Comparison of ENCODE assay signal across 33 cellular contexts in genomic region chr10:120406380-120406779, GRCh38. TPM values are rescaled to one million over a fixed set of nuclear protein-coding genes. Genes with fewer than 3 reads are reported as not detected.
"Had no signal": no experiment of that assay in that cellular context is flagged by ENCODE, and none has a peak within 500 bp of the region (broad histone marks: within the 10 kb centered on the region; RNA-seq: fewer than 3 reads in every experiment).

No MANE protein-coding gene starts in this region.

- H3K9me3 ChIP-seq: esophagus muscularis mucosa, gastroesophageal sphincter, heart right ventricle had no signal

- H3K36me3 ChIP-seq: brain microvascular endothelial cell, esophagus muscularis mucosa, gastroesophageal sphincter, heart right ventricle had no signal

- H3K4me3 ChIP-seq: esophagus muscularis mucosa, gastroesophageal sphincter, heart right ventricle had no signal

- DNase-seq: activated CD4-positive, alpha-beta memory T cell treated with anti-CD3 and anti-CD28 coated beads for 36 hours; activated CD4-positive, alpha-beta T cell treated with anti-CD3 and anti-CD28 coated beads for 36 hours; activated CD4-positive, alpha-beta T cell treated with anti-CD3 and anti-CD28 coated beads, Interleukin-2, amount 10 ng/mL, durations not matched to agents 24 days and 14 days; activated CD4-positive, CD25-positive, alpha-beta regulatory T cell; activated CD4-positive, CD25-positive, alpha-beta regulatory T cell treated with anti-CD3 and anti-CD28 coated beads, Interleukin-2, amount 50 U/mL, for 72 hours; activated CD8-positive, alpha-beta memory T cell treated with anti-CD3 and anti-CD28 coated beads, Interleukin-2, amount 10 ng/mL, durations not matched to agents 7 days and 5 days; activated CD8-positive, alpha-beta memory T cell treated with anti-CD3 and anti-CD28 coated beads, Interleukin-2, amount 50 U/mL, for 4 hours; activated CD8-positive, alpha-beta T cell treated with anti-CD3 and anti-CD28 coated beads, Interleukin-2, amount 10 ng/mL, durations not matched to agents 7 days and 5 days; activated effector memory CD4-positive, alpha-beta T cell treated with anti-CD3 and anti-CD28 coated beads, Interleukin-2, amount 50 U/mL, for 16 hours; activated naive CD4-positive, alpha-beta T cell treated with anti-CD3 and anti-CD28 coated beads for 36 hours; activated naive CD8-positive, alpha-beta T cell treated with anti-CD3 and anti-CD28 coated beads, Interleukin-2, amount 10 ng/mL, durations not matched to agents 7 days and 5 days; activated T-cell treated with anti-CD3 and anti-CD28 coated beads, Interleukin-2, amount 50 U/mL, for 1 hour; activated T-cell treated with anti-CD3 and anti-CD28 coated beads, Interleukin-2, amount 50 U/mL, for 48 hours; anterior cingulate cortex; brain microvascular endothelial cell; cortex of kidney; dermis blood vessel endothelial cell; effector CD4-positive, alpha-beta T cell; effector memory CD8-positive, alpha-beta T cell; erythroblast; foreskin melanocyte; heart right ventricle; T-helper 2 cell had no signal

- H3K27ac Mint-ChIP-seq: activated CD4-positive, alpha-beta memory T cell treated with anti-CD3 and anti-CD28 coated beads for 36 hours; activated CD4-positive, alpha-beta T cell treated with anti-CD3 and anti-CD28 coated beads for 36 hours; activated CD4-positive, alpha-beta T cell treated with anti-CD3 and anti-CD28 coated beads, Interleukin-2, amount 10 ng/mL, durations not matched to agents 24 days and 14 days; activated CD8-positive, alpha-beta memory T cell treated with anti-CD3 and anti-CD28 coated beads, Interleukin-2, amount 10 ng/mL, durations not matched to agents 7 days and 5 days; activated CD8-positive, alpha-beta T cell treated with anti-CD3 and anti-CD28 coated beads, Interleukin-2, amount 10 ng/mL, durations not matched to agents 7 days and 5 days; activated naive CD4-positive, alpha-beta T cell treated with anti-CD3 and anti-CD28 coated beads for 36 hours; activated naive CD8-positive, alpha-beta T cell treated with anti-CD3 and anti-CD28 coated beads, Interleukin-2, amount 10 ng/mL, durations not matched to agents 7 days and 5 days; activated T-helper 1 cell treated with anti-CD3 and anti-CD28 coated beads, Interleukin-12 subunit alpha, Interleukin-12 subunit beta, Interleukin-2, Interleukin-4 antibody, amounts not matched to agents 30 ng/mL and 10 ng/mL and 1 ng/mL, durations not matched to agents 14 hours and 24 hours and 36 hours; activated T-helper 2 cell treated with anti-CD3 and anti-CD28 coated beads, Interferon-gamma antibody, Interleukin-2, Interleukin-4, amounts not matched to agents 10 μg/mL and 5 μg/mL and 100 μg/mL, durations not matched to agents 14 hours and 24 hours and 36 hours; effector memory CD8-positive, alpha-beta T cell had no signal

- FAIRE-seq: astrocyte, bronchial epithelial cell had no signal

- H3K36me3 Mint-ChIP-seq: activated CD4-positive, alpha-beta memory T cell treated with anti-CD3 and anti-CD28 coated beads for 36 hours; activated CD8-positive, alpha-beta memory T cell treated with anti-CD3 and anti-CD28 coated beads, Interleukin-2, amount 10 ng/mL, durations not matched to agents 7 days and 5 days; activated naive CD8-positive, alpha-beta T cell treated with anti-CD3 and anti-CD28 coated beads, Interleukin-2, amount 10 ng/mL, durations not matched to agents 7 days and 5 days had no signal

- H3K27me3 ChIP-seq: brain microvascular endothelial cell, esophagus muscularis mucosa had no signal

- H3K9me3 Mint-ChIP-seq: activated CD4-positive, alpha-beta memory T cell treated with anti-CD3 and anti-CD28 coated beads for 36 hours; activated CD4-positive, alpha-beta T cell treated with anti-CD3 and anti-CD28 coated beads, Interleukin-2, amount 10 ng/mL, durations not matched to agents 24 days and 14 days; activated naive CD4-positive, alpha-beta T cell treated with anti-CD3 and anti-CD28 coated beads for 36 hours; activated naive CD4-positive, alpha-beta T cell treated with anti-CD3 and anti-CD28 coated beads, Interleukin-2, amount 50 U/mL, for 24 hours; activated naive CD8-positive, alpha-beta T cell treated with anti-CD3 and anti-CD28 coated beads, Interleukin-2, amount 10 ng/mL, durations not matched to agents 7 days and 5 days; activated T-helper 1 cell treated with anti-CD3 and anti-CD28 coated beads, Interleukin-12 subunit alpha, Interleukin-12 subunit beta, Interleukin-2, Interleukin-4 antibody, amounts not matched to agents 30 ng/mL and 10 ng/mL and 1 ng/mL, durations not matched to agents 14 hours and 24 hours and 36 hours; activated T-helper 2 cell treated with anti-CD3 and anti-CD28 coated beads, Interferon-gamma antibody, Interleukin-2, Interleukin-4, amounts not matched to agents 10 μg/mL and 5 μg/mL and 100 μg/mL, durations not matched to agents 14 hours and 24 hours and 36 hours; central memory CD8-positive, alpha-beta T cell had no signal

- ATAC-seq: activated CD4-positive, alpha-beta T cell treated with anti-CD3 and anti-CD28 coated beads for 36 hours; activated CD8-positive, alpha-beta memory T cell treated with anti-CD3 and anti-CD28 coated beads, Interleukin-2, amount 10 ng/mL, durations not matched to agents 7 days and 5 days; activated CD8-positive, alpha-beta T cell treated with anti-CD3 and anti-CD28 coated beads, Interleukin-2, amount 10 ng/mL, durations not matched to agents 7 days and 5 days; effector memory CD8-positive, alpha-beta T cell; gastroesophageal sphincter; heart right ventricle had no signal

- H3K27ac ChIP-seq: brain microvascular endothelial cell, esophagus muscularis mucosa, gastroesophageal sphincter, heart right ventricle had no signal

- H3K4me1 ChIP-seq: esophagus muscularis mucosa, gastroesophageal sphincter, heart right ventricle had no signal

RNA-seq across cellular contexts. Expression of gene PLPP4, which starts 50.6 kb away (rescaled TPM):
- total RNA-seq: activated CD4-positive, alpha-beta memory T cell treated with anti-CD3 and anti-CD28 coated beads for 36 hours; activated CD4-positive, alpha-beta T cell treated with anti-CD3 and anti-CD28 coated beads for 36 hours; activated CD4-positive, alpha-beta T cell treated with anti-CD3 and anti-CD28 coated beads, Interleukin-2, amount 10 ng/mL, durations not matched to agents 24 days and 14 days; activated CD8-positive, alpha-beta memory T cell treated with anti-CD3 and anti-CD28 coated beads for 36 hours; activated CD8-positive, alpha-beta memory T cell treated with anti-CD3 and anti-CD28 coated beads, Interleukin-2, amount 10 ng/mL, durations not matched to agents 7 days and 5 days; activated CD8-positive, alpha-beta T cell treated with anti-CD3 and anti-CD28 coated beads, Interleukin-2, amount 10 ng/mL, durations not matched to agents 7 days and 5 days; activated naive CD4-positive, alpha-beta T cell treated with anti-CD3 and anti-CD28 coated beads for 36 hours; activated naive CD8-positive, alpha-beta T cell treated with anti-CD3 and anti-CD28 coated beads, Interleukin-2, amount 10 ng/mL, durations not matched to agents 7 days and 5 days; activated T-helper 1 cell treated with anti-CD3 and anti-CD28 coated beads, Interleukin-12 subunit alpha, Interleukin-12 subunit beta, Interleukin-2, Interleukin-4 antibody, amounts not matched to agents 30 ng/mL and 10 ng/mL and 1 ng/mL, durations not matched to agents 14 hours and 24 hours and 36 hours; activated T-helper 2 cell treated with anti-CD3 and anti-CD28 coated beads, Interferon-gamma antibody, Interleukin-2, Interleukin-4, amounts not matched to agents 10 μg/mL and 5 μg/mL and 100 μg/mL, durations not matched to agents 14 hours and 24 hours and 36 hours; heart right ventricle; T-helper 1 cell treated with Interleukin-12 subunit alpha and Interleukin-12 subunit beta and Interleukin-4 antibody, amounts not matched to agents 30 ng/mL and 1 ng/mL, for 36 hours had no signal
- polyA plus RNA-seq: heart right ventricle had no signal
